Comparison of ENCODE assay signal across 9 cellular contexts in the genomic region with DNA sequence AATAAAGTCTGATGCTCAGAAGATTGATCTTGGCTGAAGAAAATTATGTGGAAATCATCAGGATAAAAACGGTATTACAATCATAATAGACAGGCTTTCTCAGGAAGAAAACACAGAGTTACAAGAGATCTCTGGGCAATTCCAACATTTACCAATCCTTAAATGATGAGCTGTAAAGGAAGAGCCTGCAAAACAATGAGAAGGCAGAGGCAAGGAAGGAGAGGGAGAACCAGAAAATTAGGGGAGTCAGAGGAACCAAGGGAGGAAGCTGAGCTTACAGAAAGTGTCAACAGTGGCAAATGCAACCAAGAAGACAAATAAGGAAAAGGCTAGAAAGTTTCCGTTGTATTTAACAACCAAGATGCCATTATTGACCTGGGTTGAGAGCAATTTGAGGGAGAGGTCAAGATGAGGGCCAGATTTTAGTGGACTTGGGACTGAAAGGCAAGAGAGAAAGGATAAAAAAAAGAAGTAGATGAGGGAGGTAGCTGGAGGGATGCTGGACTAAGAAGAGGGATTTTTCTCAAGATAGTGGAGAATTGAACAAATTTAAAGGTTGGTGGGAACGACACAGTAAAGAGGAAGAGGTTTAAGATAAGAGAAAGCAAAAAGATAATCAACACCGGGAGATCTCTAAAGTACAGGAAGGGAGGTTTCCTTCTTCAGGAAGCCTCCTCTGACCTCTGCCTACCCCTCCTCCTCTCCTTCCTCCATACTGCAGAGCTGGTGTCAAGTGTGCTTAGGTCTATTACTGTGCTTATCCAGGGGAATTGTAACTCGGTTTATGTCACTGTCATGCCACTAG.
DNase-seq lines count a peak whose midpoint lies in the region; ATAC-seq and TF ChIP-seq lines count a peak whose summit lies in the region.
"Had no signal": no experiment of that assay in that cellular context is flagged by ENCODE, and none has a peak within 500 bp of the region (broad histone marks: within the 10 kb centered on the region; RNA-seq: fewer than 3 reads in every experiment).

No MANE protein-coding gene starts in this region.

- peak overlapping the region; percentile 3 to 77 (median 70) for H3K4me3 Mint-ChIP-seq in CD8-positive, alpha-beta memory T cell
- H3K4me3 Mint-ChIP-seq in T-helper 1 cell treated with Interleukin-12 subunit alpha and Interleukin-12 subunit beta and Interleukin-4 antibody, amounts not matched to agents 30 μg/mL and 1 μg/mL, for 36 hours = peak overlapping the region; percentile 67

- H3K4me1 ChIP-seq in ACC112 (ENCODE audit: control insufficient read depth, insufficient read depth, low read length, unreplicated experiment) = peaks cover 32% of the 10 kb centered on the region
- H3K4me1 ChIP-seq in CD8-positive, alpha-beta memory T cell (ENCODE audit: insufficient read depth, low read length) = peaks cover 27% of the 10 kb centered on the region
- H3K4me1 ChIP-seq in foreskin keratinocyte = peaks cover 32% of the 10 kb centered on the region
- H3K4me1 ChIP-seq in SJCRH30 = no peaks in the 10 kb centered on the region; the same call in 1 of the 2 replicates

- POLR2A ChIA-PET in CD8-positive, alpha-beta memory T cell (lab: Charles Lee) = no interaction called here

- no peaks in the 10 kb centered on the region for H3K36me3 ChIP-seq in ACC112 (ENCODE audit: insufficient read depth, low read length)
- H3K36me3 ChIP-seq in CD8-positive, alpha-beta memory T cell (ENCODE audit: insufficient read depth, low read length) = no peaks in the 10 kb centered on the region
- H3K36me3 ChIP-seq in SJCRH30 = no peaks in the 10 kb centered on the region
- H3K36me3 ChIP-seq: ovary had no signal

- no peak overlapping the region for H3K27ac ChIP-seq in ACC112 (ENCODE audit: low read depth, low read length)
- H3K27ac ChIP-seq in CD8-positive, alpha-beta memory T cell (ENCODE audit: low read depth, low read length) = no peak overlapping the region
- H3K27ac ChIP-seq in foreskin keratinocyte = peak overlapping the region; percentile 2
- no peak overlapping the region for H3K27ac ChIP-seq in SJCRH30
- H3K27ac ChIP-seq: ovary had no signal

- H3K9me3 ChIP-seq in CD8-positive, alpha-beta memory T cell (ENCODE audit: low read length) = no peaks in the 10 kb centered on the region
- no peaks in the 10 kb centered on the region for H3K9me3 ChIP-seq in SJCRH30 (replicated peaks)
- H3K9me3 ChIP-seq: ovary had no signal

- peaks cover 0 to 5% (median 4%) of the 10 kb centered on the region in 3 donors for H3K36me3 Mint-ChIP-seq in CD8-positive, alpha-beta memory T cell
- H3K36me3 Mint-ChIP-seq in T-helper 1 cell treated with Interleukin-12 subunit alpha and Interleukin-12 subunit beta and Interleukin-4 antibody, amounts not matched to agents 30 μg/mL and 1 μg/mL, for 36 hours (ENCODE audit: low read depth) = peaks cover 16% of the 10 kb centered on the region

- no peak for TF ChIP-seq CTCF in foreskin keratinocyte (conservative IDR thresholded peaks at IDR 0.05)

- CTCF ChIA-PET in CD8-positive, alpha-beta memory T cell (lab: Charles Lee) = interaction anchor here (1.0 to 1.8 kb wide), 2 partner anchors 9 to 13 kb away, joined by 3 to 5 read pairs; no protein-coding TSS in a partner anchor

- peak overlapping the region in 7 of 8 donors; percentile 3 to 88 (median 17) for H3K27ac Mint-ChIP-seq in CD8-positive, alpha-beta memory T cell
- H3K27ac Mint-ChIP-seq in T-helper 1 cell treated with Interleukin-12 subunit alpha and Interleukin-12 subunit beta and Interleukin-4 antibody, amounts not matched to agents 30 μg/mL and 1 μg/mL, for 36 hours = peak overlapping the region; percentile 78

- H2AFZ ChIP-seq in ACC112 (ENCODE audit: low read length, unreplicated experiment) = peak overlapping the region; percentile 27

- ATAC-seq in foreskin keratinocyte (no peak), GM18867 (IDR thresholded peaks at IDR 0.05; ENCODE audit: unreplicated experiment) (no peak)

- H3K27me3 ChIP-seq in ACC112 (ENCODE audit: insufficient read depth, low read length) (no peaks in the 10 kb centered on the region), foreskin keratinocyte (no peaks in the 10 kb centered on the region), SJCRH30 (no peaks in the 10 kb centered on the region)
- H3K27me3 ChIP-seq in CD8-positive, alpha-beta memory T cell (ENCODE audit: insufficient read depth, low read length, poor library complexity, severe bottlenecking) = no peaks in the 10 kb centered on the region
- H3K27me3 ChIP-seq: ovary had no signal

- H3K27me3 Mint-ChIP-seq in CD8-positive, alpha-beta memory T cell = no peaks in the 10 kb centered on the region
- H3K27me3 Mint-ChIP-seq in T-helper 1 cell treated with Interleukin-12 subunit alpha and Interleukin-12 subunit beta and Interleukin-4 antibody, amounts not matched to agents 30 μg/mL and 1 μg/mL, for 36 hours (ENCODE audit: low read depth) = no peaks in the 10 kb centered on the region

- H3K4me3 ChIP-seq in ACC112 (ENCODE audit: low read depth, low read length) (no peak overlapping the region), SJCRH30 (no peak overlapping the region)
- H3K4me3 ChIP-seq in CD8-positive, alpha-beta memory T cell (ENCODE audit: low read length) = peak overlapping the region; percentile 44
- H3K4me3 ChIP-seq: ovary had no signal

- no peak for DNase-seq in CD8-positive, alpha-beta memory T cell
- DNase-seq in foreskin keratinocyte = no peak
- DNase-seq in inferior parietal cortex (ENCODE audit: extremely low spot score) = no peak
- no peak for DNase-seq in SJCRH30
- no peak for DNase-seq in NK-92 (lab: John Stamatoyannopoulos, UW; ENCODE audit: unreplicated experiment)
- DNase-seq: ovary had no signal

- H3K9me3 Mint-ChIP-seq in CD8-positive, alpha-beta memory T cell = no peaks in the 10 kb centered on the region
- H3K9me3 Mint-ChIP-seq in T-helper 1 cell treated with Interleukin-12 subunit alpha and Interleukin-12 subunit beta and Interleukin-4 antibody, amounts not matched to agents 30 μg/mL and 1 μg/mL, for 36 hours = peaks cover 17% of the 10 kb centered on the region

- H3K79me2 ChIP-seq in ACC112 (ENCODE audit: control insufficient read depth, insufficient read depth, low read length, unreplicated experiment) = no peaks in the 10 kb centered on the region

- peaks cover 38 to 72% (median 51%) of the 10 kb centered on the region in 3 donors for H3K4me1 Mint-ChIP-seq in CD8-positive, alpha-beta memory T cell
- H3K4me1 Mint-ChIP-seq in T-helper 1 cell treated with Interleukin-12 subunit alpha and Interleukin-12 subunit beta and Interleukin-4 antibody, amounts not matched to agents 30 μg/mL and 1 μg/mL, for 36 hours (ENCODE audit: low read depth) = peaks cover 65% of the 10 kb centered on the region
